1 cellular context compared by ENCODE assay signal in genomic region chr14:77265561-77266335, GRCh38.
TF ChIP-seq lines count a peak whose summit lies in the region.

No MANE protein-coding gene starts in this region.

TF ChIP-seq in GM23338, 12 proteins besides CTCF, POLR2A, EP300 and RAD21 (continued from another document):
- no peak for TF ChIP-seq ZNF462 (CRISPR knock-in tag; IDR thresholded peaks at IDR 0.05)
- TF ChIP-seq NANOG (IDR thresholded peaks at IDR 0.05; ENCODE audit: borderline replicate concordance), result no peak
